In the genomic region with DNA sequence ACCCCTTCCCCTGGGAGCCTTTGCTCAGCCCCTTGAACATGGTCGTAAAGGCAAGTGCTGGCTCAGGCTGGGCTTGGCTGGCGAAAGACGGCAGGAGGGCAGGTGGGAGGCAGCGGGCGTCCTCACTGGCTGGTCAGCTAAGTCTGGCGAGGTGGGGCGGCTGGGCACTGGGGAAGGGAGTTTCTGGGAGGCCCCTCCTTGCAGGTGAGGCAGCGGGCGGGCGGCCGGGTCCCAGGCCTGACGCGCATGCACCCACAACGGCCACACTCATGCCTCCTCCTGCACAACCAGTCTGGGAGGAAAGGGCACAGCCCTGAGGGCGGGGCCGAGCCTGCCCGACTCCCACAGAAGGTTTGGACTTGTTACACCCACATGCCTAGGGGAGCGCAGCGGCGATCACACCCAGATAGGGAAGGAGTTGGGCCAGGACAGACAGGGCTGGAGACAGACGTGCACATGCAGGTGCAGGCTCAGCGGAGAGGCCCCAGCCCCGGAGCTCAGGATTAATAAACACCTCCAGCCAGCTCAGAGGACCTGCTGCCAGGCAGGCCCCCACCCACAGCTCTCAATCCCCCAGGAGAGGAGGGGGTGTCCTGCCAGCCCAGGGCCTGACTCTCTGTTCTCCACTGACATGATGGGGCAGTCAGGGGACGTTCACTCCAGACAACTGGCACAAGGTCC, we compare ENCODE assay signal across 11 cellular contexts. TPM values are rescaled to one million over a fixed set of nuclear protein-coding genes. Genes with fewer than 3 reads are reported as not detected.
DNase-seq lines count a peak whose midpoint lies in the region; ATAC-seq and TF ChIP-seq lines count a peak whose summit lies in the region.
"Had no signal": no experiment of that assay in that cellular context is flagged by ENCODE, and none has a peak within 500 bp of the region (broad histone marks: within the 10 kb centered on the region; RNA-seq: fewer than 3 reads in every experiment).

A gene (minus strand): TSS at position 148 of the 681 bp plus-strand sequence. CDS start 108 bp downstream, at position 40.

- H3K36me3 ChIP-seq in CD8-positive, alpha-beta T cell (ENCODE audit: insufficient read depth, low read length), result no peaks in the 10 kb centered on the region
- no peaks in the 10 kb centered on the region for H3K36me3 ChIP-seq in colonic mucosa

- no peak for ATAC-seq in CD8-positive, alpha-beta T cell
- ATAC-seq in HG03432 (IDR thresholded peaks at IDR 0.05; ENCODE audit: unreplicated experiment), result no peak

- CTCF ChIA-PET in CD8-positive, alpha-beta T cell (lab: Charles Lee), result interaction anchor here (0.8 to 1.0 kb wide), 2 partner anchors 13 to 14 kb away, joined by 3 read pairs; no protein-coding TSS in a partner anchor

- H3K27ac Mint-ChIP-seq in CD8-positive, alpha-beta T cell, result peak within 1 kb of the TSS; percentile 98
- peak within 1 kb of the TSS; percentile 35 to 68 (median 67) for H3K27ac Mint-ChIP-seq in nephron

- no peaks in the 10 kb centered on the region for H3K27me3 ChIP-seq in CD8-positive, alpha-beta T cell (ENCODE audit: insufficient read depth, low read length)
- H3K27me3 ChIP-seq in colonic mucosa, result no peaks in the 10 kb centered on the region
- H3K27me3 ChIP-seq: testis had no signal

- no peaks in the 10 kb centered on the region for H3K36me3 Mint-ChIP-seq in CD8-positive, alpha-beta T cell
- H3K36me3 Mint-ChIP-seq in nephron (ENCODE audit: low read depth), result no peaks in the 10 kb centered on the region

- DNase-seq in CD8-positive, alpha-beta T cell, result no peak
- DNase-seq in NB4 (ENCODE audit: low read depth), result peak; percentile 51
- DNase-seq in colonic mucosa, result peak; percentile 94
- no peak for DNase-seq in stimulated activated CD4-positive, alpha-beta T cell treated with anti-CD3 and anti-CD28 coated beads, Interleukin-1b, Interleukin-23, amount 100 ng/mL, for 48 hours
- no peak for DNase-seq in NCI-H2081 treated with DMSO at 0.1 percent for 48 hours (lab: John Stamatoyannopoulos, UW)
- DNase-seq in dermis blood vessel endothelial cell, result no peak
- DNase-seq: activated CD8-positive, alpha-beta memory T cell treated with anti-CD3 and anti-CD28 coated beads, Interleukin-2, amount 50 U/mL, for 4 hours; NCI-H187; testis had no signal

- peak within 1 kb of the TSS; percentile 27 to 40 for H3K9ac ChIP-seq in colonic mucosa (ENCODE audit: low read depth in 2 of 2, low read length in 2 of 2)

- H3K4me1 ChIP-seq in CD8-positive, alpha-beta T cell (ENCODE audit: insufficient read depth, low read length), result peaks cover 43% of the 10 kb centered on the region
- H3K4me1 ChIP-seq in colonic mucosa, result peaks cover 9% of the 10 kb centered on the region

- peaks cover 39% of the 10 kb centered on the region for H3K4me1 Mint-ChIP-seq in CD8-positive, alpha-beta T cell (ENCODE audit: low read depth)
- peaks cover 6% of the 10 kb centered on the region for H3K4me1 Mint-ChIP-seq in nephron

- no peaks in the 10 kb centered on the region for H3K9me3 Mint-ChIP-seq in CD8-positive, alpha-beta T cell
- no peaks in the 10 kb centered on the region for H3K9me3 Mint-ChIP-seq in nephron

- H3K27ac ChIP-seq in CD8-positive, alpha-beta T cell (ENCODE audit: low read depth, low read length), result no peak within 1 kb of the TSS
- H3K27ac ChIP-seq in colonic mucosa, result peak within 1 kb of the TSS; percentile 67
- H3K27ac ChIP-seq: testis had no signal

- POLR2A ChIA-PET in CD8-positive, alpha-beta T cell (lab: Charles Lee), result no interaction called here

- intact Hi-C loops in CD8-positive, alpha-beta T cell (cut with DNase I, micrococcal nuclease), result no loop called here
- intact Hi-C loops in colonic mucosa (cut with DNase I), result no loop called here

- H3K27me3 Mint-ChIP-seq in CD8-positive, alpha-beta T cell (ENCODE audit: low read depth), result no peaks in the 10 kb centered on the region
- H3K27me3 Mint-ChIP-seq in nephron (ENCODE audit: low read depth), result peaks cover 6% of the 10 kb centered on the region

- TF ChIP-seq CTCF in CD8-positive, alpha-beta T cell (IDR thresholded peaks at IDR 0.05), result no peak
- TF ChIP-seq CTCF in NB4 (IDR thresholded peaks at IDR 0.05; ENCODE audit: low read depth, low read length) (no peak), colonic mucosa (IDR thresholded peaks at IDR 0.05) (no peak), nephron (IDR thresholded peaks at IDR 0.05; ENCODE audit: unreplicated experiment in 3 of 3) (no peak)

- no peak for TF ChIP-seq POLR2A in NB4 (IDR thresholded peaks at IDR 0.05; ENCODE audit: extremely low read depth, insufficient read length)

- H3K4me3 Mint-ChIP-seq in CD8-positive, alpha-beta T cell, result no peak within 1 kb of the TSS
- peak within 1 kb of the TSS in 1 of 3 experiments; percentile 19 for H3K4me3 Mint-ChIP-seq in nephron

- H3K4me3 ChIP-seq in CD8-positive, alpha-beta T cell (ENCODE audit: low read depth, low read length), result no peak within 1 kb of the TSS
- no peak within 1 kb of the TSS for H3K4me3 ChIP-seq in NB4 (ENCODE audit: low read depth, low read length)
- peak within 1 kb of the TSS; percentile 40 for H3K4me3 ChIP-seq in colonic mucosa
- H3K4me3 ChIP-seq: testis had no signal

- no peaks in the 10 kb centered on the region for H3K9me3 ChIP-seq in CD8-positive, alpha-beta T cell (ENCODE audit: low read length)
- no peaks in the 10 kb centered on the region for H3K9me3 ChIP-seq in colonic mucosa
- H3K9me3 ChIP-seq: testis had no signal

RNA-seq across cellular contexts. Expression of the gene that starts here (rescaled TPM):
- total RNA-seq in CD8-positive, alpha-beta T cell, result 1 to 10 TPM in 1 of 2 experiments, under 1 TPM in 1; 0.38 to 1.1 TPM
- total RNA-seq in colonic mucosa, result 10 to 100 TPM; 18.8 to 31.1 TPM
- total RNA-seq in dermis blood vessel endothelial cell, result under 0.01 and 0.05 TPM in 2 replicates

Comparison
In these comparisons a context has a peak if more than half of its experiments do, and no peak if none do; other contexts are left out.
1. RNA of the gene that starts here (total RNA-seq): 18.8 to 31.1 TPM in colonic mucosa; 0.38 to 1.1 TPM in CD8-positive, alpha-beta T cell and under 0.01 to 0.05 TPM in dermis blood vessel endothelial cell; every median in the first group is over 4 times any median in the second.
2. DNase-seq: peak in NB4 (single experiment) and colonic mucosa (single experiment); none in CD8-positive, alpha-beta T cell (0 of 7), stimulated activated CD4-positive, alpha-beta T cell treated with anti-CD3 and anti-CD28 coated beads, Interleukin-1b, Interleukin-23, amount 100 ng/mL, for 48 hours (single experiment), NCI-H2081 treated with DMSO at 0.1 percent for 48 hours (single experiment) and dermis blood vessel endothelial cell (single experiment).